Comparison of ENCODE assay signal across 2 cellular contexts in genomic region chr1:167821356-167821685, GRCh38.
TF ChIP-seq lines count a peak whose summit lies in the region.

No MANE protein-coding gene starts in this region.

TF ChIP-seq in SK-N-SH, 30 proteins besides CTCF, POLR2A, EP300 and RAD21:
- TF ChIP-seq, protein P1, sequence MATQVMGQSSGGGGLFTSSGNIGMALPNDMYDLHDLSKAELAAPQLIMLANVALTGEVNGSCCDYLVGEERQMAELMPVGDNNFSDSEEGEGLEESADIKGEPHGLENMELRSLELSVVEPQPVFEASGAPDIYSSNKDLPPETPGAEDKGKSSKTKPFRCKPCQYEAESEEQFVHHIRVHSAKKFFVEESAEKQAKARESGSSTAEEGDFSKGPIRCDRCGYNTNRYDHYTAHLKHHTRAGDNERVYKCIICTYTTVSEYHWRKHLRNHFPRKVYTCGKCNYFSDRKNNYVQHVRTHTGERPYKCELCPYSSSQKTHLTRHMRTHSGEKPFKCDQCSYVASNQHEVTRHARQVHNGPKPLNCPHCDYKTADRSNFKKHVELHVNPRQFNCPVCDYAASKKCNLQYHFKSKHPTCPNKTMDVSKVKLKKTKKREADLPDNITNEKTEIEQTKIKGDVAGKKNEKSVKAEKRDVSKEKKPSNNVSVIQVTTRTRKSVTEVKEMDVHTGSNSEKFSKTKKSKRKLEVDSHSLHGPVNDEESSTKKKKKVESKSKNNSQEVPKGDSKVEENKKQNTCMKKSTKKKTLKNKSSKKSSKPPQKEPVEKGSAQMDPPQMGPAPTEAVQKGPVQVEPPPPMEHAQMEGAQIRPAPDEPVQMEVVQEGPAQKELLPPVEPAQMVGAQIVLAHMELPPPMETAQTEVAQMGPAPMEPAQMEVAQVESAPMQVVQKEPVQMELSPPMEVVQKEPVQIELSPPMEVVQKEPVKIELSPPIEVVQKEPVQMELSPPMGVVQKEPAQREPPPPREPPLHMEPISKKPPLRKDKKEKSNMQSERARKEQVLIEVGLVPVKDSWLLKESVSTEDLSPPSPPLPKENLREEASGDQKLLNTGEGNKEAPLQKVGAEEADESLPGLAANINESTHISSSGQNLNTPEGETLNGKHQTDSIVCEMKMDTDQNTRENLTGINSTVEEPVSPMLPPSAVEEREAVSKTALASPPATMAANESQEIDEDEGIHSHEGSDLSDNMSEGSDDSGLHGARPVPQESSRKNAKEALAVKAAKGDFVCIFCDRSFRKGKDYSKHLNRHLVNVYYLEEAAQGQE (IDR thresholded peaks at IDR 0.05; ENCODE audit: low read depth, low read length): no peak
- TF ChIP-seq USF1 (IDR thresholded peaks at IDR 0.05; ENCODE audit: borderline replicate concordance, low read depth) (no peak), JUND (IDR thresholded peaks at IDR 0.05) (no peak), FOXM1 (IDR thresholded peaks at IDR 0.05; ENCODE audit: low read depth) (no peak), GABPA (IDR thresholded peaks at IDR 0.05; ENCODE audit: low read depth) (no peak), RFX5 (IDR thresholded peaks at IDR 0.05; ENCODE audit: low read length) (no peak), TCF12 (IDR thresholded peaks at IDR 0.05) (no peak), FOSL2 (IDR thresholded peaks at IDR 0.05; ENCODE audit: borderline replicate concordance, low read depth) (no peak), MEF2A (IDR thresholded peaks at IDR 0.05; ENCODE audit: borderline replicate concordance, low read depth) (no peak), ELF1 (IDR thresholded peaks at IDR 0.05) (no peak), NRF1 (IDR thresholded peaks at IDR 0.05; ENCODE audit: low read depth, low read length) (no peak), MXI1 (IDR thresholded peaks at IDR 0.05; ENCODE audit: low read depth, low read length) (no peak), RXRA (IDR thresholded peaks at IDR 0.05; ENCODE audit: borderline replicate concordance, low read depth) (no peak), TAF1 (IDR thresholded peaks at IDR 0.05; ENCODE audit: borderline replicate concordance, low read depth, low read length) (no peak), PBX3 (IDR thresholded peaks at IDR 0.05) (no peak)
- TF ChIP-seq, protein P2, sequence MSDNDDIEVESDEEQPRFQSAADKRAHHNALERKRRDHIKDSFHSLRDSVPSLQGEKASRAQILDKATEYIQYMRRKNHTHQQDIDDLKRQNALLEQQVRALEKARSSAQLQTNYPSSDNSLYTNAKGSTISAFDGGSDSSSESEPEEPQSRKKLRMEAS (IDR thresholded peaks at IDR 0.05; ENCODE audit: low read depth): no peak
- TF ChIP-seq, protein P3, sequence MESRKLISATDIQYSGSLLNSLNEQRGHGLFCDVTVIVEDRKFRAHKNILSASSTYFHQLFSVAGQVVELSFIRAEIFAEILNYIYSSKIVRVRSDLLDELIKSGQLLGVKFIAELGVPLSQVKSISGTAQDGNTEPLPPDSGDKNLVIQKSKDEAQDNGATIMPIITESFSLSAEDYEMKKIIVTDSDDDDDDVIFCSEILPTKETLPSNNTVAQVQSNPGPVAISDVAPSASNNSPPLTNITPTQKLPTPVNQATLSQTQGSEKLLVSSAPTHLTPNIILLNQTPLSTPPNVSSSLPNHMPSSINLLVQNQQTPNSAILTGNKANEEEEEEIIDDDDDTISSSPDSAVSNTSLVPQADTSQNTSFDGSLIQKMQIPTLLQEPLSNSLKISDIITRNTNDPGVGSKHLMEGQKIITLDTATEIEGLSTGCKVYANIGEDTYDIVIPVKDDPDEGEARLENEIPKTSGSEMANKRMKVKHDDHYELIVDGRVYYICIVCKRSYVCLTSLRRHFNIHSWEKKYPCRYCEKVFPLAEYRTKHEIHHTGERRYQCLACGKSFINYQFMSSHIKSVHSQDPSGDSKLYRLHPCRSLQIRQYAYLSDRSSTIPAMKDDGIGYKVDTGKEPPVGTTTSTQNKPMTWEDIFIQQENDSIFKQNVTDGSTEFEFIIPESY (IDR thresholded peaks at IDR 0.05; ENCODE audit: borderline replicate concordance, low read depth): no peak

TF ChIP-seq in SK-N-SH treated with all-trans-retinoic acid at 6 μM for 48 hours, 23 proteins besides CTCF, POLR2A, EP300 and RAD21 (continued from another document):
- no peak for TF ChIP-seq OSR1 (CRISPR knock-in tag; IDR thresholded peaks at IDR 0.05)
- TF ChIP-seq SNAI2 (CRISPR knock-in tag; IDR thresholded peaks at IDR 0.05): no peak
- TF ChIP-seq RARB (CRISPR knock-in tag; IDR thresholded peaks at IDR 0.05): no peak
- no peak for TF ChIP-seq BACH2 (CRISPR knock-in tag; IDR thresholded peaks at IDR 0.05; ENCODE audit: borderline replicate concordance)
- TF ChIP-seq, protein P4, sequence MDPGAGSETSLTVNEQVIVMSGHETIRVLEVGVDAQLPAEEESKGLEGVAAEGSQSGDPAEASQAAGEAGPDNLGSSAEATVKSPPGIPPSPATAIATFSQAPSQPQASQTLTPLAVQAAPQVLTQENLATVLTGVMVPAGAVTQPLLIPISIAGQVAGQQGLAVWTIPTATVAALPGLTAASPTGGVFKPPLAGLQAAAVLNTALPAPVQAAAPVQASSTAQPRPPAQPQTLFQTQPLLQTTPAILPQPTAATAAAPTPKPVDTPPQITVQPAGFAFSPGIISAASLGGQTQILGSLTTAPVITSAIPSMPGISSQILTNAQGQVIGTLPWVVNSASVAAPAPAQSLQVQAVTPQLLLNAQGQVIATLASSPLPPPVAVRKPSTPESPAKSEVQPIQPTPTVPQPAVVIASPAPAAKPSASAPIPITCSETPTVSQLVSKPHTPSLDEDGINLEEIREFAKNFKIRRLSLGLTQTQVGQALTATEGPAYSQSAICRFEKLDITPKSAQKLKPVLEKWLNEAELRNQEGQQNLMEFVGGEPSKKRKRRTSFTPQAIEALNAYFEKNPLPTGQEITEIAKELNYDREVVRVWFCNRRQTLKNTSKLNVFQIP (CRISPR knock-in tag; IDR thresholded peaks at IDR 0.05; ENCODE audit: borderline replicate concordance, low read depth): no peak
